Comparison of ENCODE assay signal across 21 cellular contexts in genomic region chr6:1202201-1202600, GRCh38.
DNase-seq lines count a peak whose midpoint lies in the region; ATAC-seq and TF ChIP-seq lines count a peak whose summit lies in the region.
"Had no signal": no experiment of that assay in that cellular context is flagged by ENCODE, and none has a peak within 500 bp of the region (broad histone marks: within the 10 kb centered on the region; RNA-seq: fewer than 3 reads in every experiment).

No MANE protein-coding gene starts in this region.

- DNase-seq in activated T-cell treated with anti-CD3 and anti-CD28 coated beads, Interleukin-2, amount 50 U/mL, for 4 hours, result no peak
- DNase-seq in activated T-cell treated with anti-CD3 and anti-CD28 coated beads, Interleukin-2, amount 50 U/mL, for 24 hours, result no peak
- no peak for DNase-seq in DND-41
- peak; percentile 95 for DNase-seq in SW480 (ENCODE audit: low spot score)
- no peak for DNase-seq in stimulated activated naive B cell treated with anti-CD40 and anti-IgM and Interleukin-4, amounts not matched to agents 10 μg/mL and 1 μg/mL and 100 μg/mL, for 72 hours
- no peak for DNase-seq in GM19238 (ENCODE audit: insufficient read length, low spot score)
- DNase-seq: ACHN, AML-193, GDM1, Kasumi-1, MG63, NCI-H1048, NCI-H1436, NCI-H1930, NCI-H226, NCI-H524 treated with DMSO at 0.1 percent for 48 hours, SJCRH30 had no signal

- H3K9ac ChIP-seq in DND-41 (ENCODE audit: low read depth, low read length), result no peak overlapping the region

- H3K27me3 ChIP-seq in DND-41 (ENCODE audit: insufficient read depth, low read length, poor library complexity), result peaks cover 8% of the 10 kb centered on the region
- H3K27me3 ChIP-seq: MG63, SJCRH30 had no signal

- no peak for TF ChIP-seq CTCF in DND-41 (IDR thresholded peaks at IDR 0.05; ENCODE audit: borderline replicate concordance, extremely low read depth, low read length, poor library complexity, severe bottlenecking)

- H3K4me2 ChIP-seq in DND-41 (ENCODE audit: insufficient read depth, low read length), result no peak overlapping the region

- H3K9me3 ChIP-seq in DND-41 (ENCODE audit: insufficient read depth, low read length, severe bottlenecking), result no peaks in the 10 kb centered on the region
- H3K9me3 ChIP-seq: MG63, SJCRH30 had no signal

- H2AFZ ChIP-seq in DND-41 (ENCODE audit: low read depth, low read length), result no peak overlapping the region

- H3K36me3 ChIP-seq in DND-41 (ENCODE audit: insufficient read depth, low read length), result no peaks in the 10 kb centered on the region
- H3K36me3 ChIP-seq: MG63, SJCRH30 had no signal

- H3K27ac ChIP-seq in DND-41 (ENCODE audit: low read length), result no peak overlapping the region
- H3K27ac ChIP-seq: C4-2B, SJCRH30 had no signal

- no peak overlapping the region for H3K27ac Mint-ChIP-seq in activated T-cell treated with anti-CD3 and anti-CD28 coated beads, Interleukin-2, amount 50 U/mL, for 24 hours
- H3K27ac Mint-ChIP-seq in stimulated activated naive B cell treated with anti-CD40 and anti-IgM and Interleukin-4, amounts not matched to agents 10 μg/mL and 1 μg/mL and 100 μg/mL, for 72 hours, result no peak overlapping the region
- H3K27ac Mint-ChIP-seq: IgD-negative memory B cell had no signal

- no peak overlapping the region for H3K4me3 Mint-ChIP-seq in activated T-cell treated with anti-CD3 and anti-CD28 coated beads, Interleukin-2, amount 50 U/mL, for 4 hours
- H3K4me3 Mint-ChIP-seq in activated T-cell treated with anti-CD3 and anti-CD28 coated beads, Interleukin-2, amount 50 U/mL, for 24 hours, result no peak overlapping the region
- H3K4me3 Mint-ChIP-seq in stimulated activated naive B cell treated with anti-CD40 and anti-IgM and Interleukin-4, amounts not matched to agents 10 μg/mL and 1 μg/mL and 100 μg/mL, for 72 hours, result no peak overlapping the region

- no peak overlapping the region for H3K4me3 ChIP-seq in DND-41 (ENCODE audit: low read depth in 1 of 2, low read length in 2 of 2)
- H3K4me3 ChIP-seq: MG63, SJCRH30 had no signal

- peaks cover 6% of the 10 kb centered on the region for H3K4me1 Mint-ChIP-seq in activated T-cell treated with anti-CD3 and anti-CD28 coated beads, Interleukin-2, amount 50 U/mL, for 4 hours (ENCODE audit: low read depth)
- H3K4me1 Mint-ChIP-seq in activated T-cell treated with anti-CD3 and anti-CD28 coated beads, Interleukin-2, amount 50 U/mL, for 24 hours (ENCODE audit: low read depth), result peaks cover 19% of the 10 kb centered on the region
- H3K4me1 Mint-ChIP-seq in stimulated activated naive B cell treated with anti-CD40 and anti-IgM and Interleukin-4, amounts not matched to agents 10 μg/mL and 1 μg/mL and 100 μg/mL, for 72 hours, result peaks cover 0 to 5% of the 10 kb centered on the region in 2 donors

- peak; percentile 57 to 59 for ATAC-seq in activated T-cell treated with anti-CD3 and anti-CD28 coated beads, Interleukin-2, amount 50 U/mL, for 4 hours
- ATAC-seq in DND-41 (ENCODE audit: insufficient read depth, low read depth) (peak; percentile 66), GM19035 (IDR thresholded peaks at IDR 0.05; ENCODE audit: unreplicated experiment) (no peak)
- ATAC-seq in stimulated activated naive B cell treated with anti-CD40 and anti-IgM and Interleukin-4, amounts not matched to agents 10 μg/mL and 1 μg/mL and 100 μg/mL, for 72 hours (replicated peaks), result peak; percentile 54 to 78
- ATAC-seq: Panc1 had no signal

- H3K4me1 ChIP-seq in DND-41 (ENCODE audit: insufficient read depth, low read length), result no peaks in the 10 kb centered on the region
- H3K4me1 ChIP-seq: SJCRH30 had no signal

- H3K9me3 Mint-ChIP-seq in activated T-cell treated with anti-CD3 and anti-CD28 coated beads, Interleukin-2, amount 50 U/mL, for 4 hours, result no peaks in the 10 kb centered on the region
- H3K9me3 Mint-ChIP-seq in activated T-cell treated with anti-CD3 and anti-CD28 coated beads, Interleukin-2, amount 50 U/mL, for 24 hours, result no peaks in the 10 kb centered on the region
- H3K9me3 Mint-ChIP-seq in stimulated activated naive B cell treated with anti-CD40 and anti-IgM and Interleukin-4, amounts not matched to agents 10 μg/mL and 1 μg/mL and 100 μg/mL, for 72 hours, result peaks cover 0 to 2% of the 10 kb centered on the region in 2 donors

- H3K36me3 Mint-ChIP-seq in activated T-cell treated with anti-CD3 and anti-CD28 coated beads, Interleukin-2, amount 50 U/mL, for 4 hours (ENCODE audit: insufficient read depth), result no peaks in the 10 kb centered on the region
- H3K36me3 Mint-ChIP-seq in activated T-cell treated with anti-CD3 and anti-CD28 coated beads, Interleukin-2, amount 50 U/mL, for 24 hours (ENCODE audit: low read depth), result no peaks in the 10 kb centered on the region
- no peaks in the 10 kb centered on the region for H3K36me3 Mint-ChIP-seq in stimulated activated naive B cell treated with anti-CD40 and anti-IgM and Interleukin-4, amounts not matched to agents 10 μg/mL and 1 μg/mL and 100 μg/mL, for 72 hours
- H3K36me3 Mint-ChIP-seq: IgD-negative memory B cell had no signal

- H3K79me2 ChIP-seq in DND-41 (ENCODE audit: insufficient read depth, low read length), result no peaks in the 10 kb centered on the region

- H3K27me3 Mint-ChIP-seq in activated T-cell treated with anti-CD3 and anti-CD28 coated beads, Interleukin-2, amount 50 U/mL, for 4 hours (ENCODE audit: low read depth), result peaks cover 11% of the 10 kb centered on the region
- H3K27me3 Mint-ChIP-seq in activated T-cell treated with anti-CD3 and anti-CD28 coated beads, Interleukin-2, amount 50 U/mL, for 24 hours, result peaks cover 34% of the 10 kb centered on the region
- H3K27me3 Mint-ChIP-seq in stimulated activated naive B cell treated with anti-CD40 and anti-IgM and Interleukin-4, amounts not matched to agents 10 μg/mL and 1 μg/mL and 100 μg/mL, for 72 hours, result peaks cover 24 to 27% of the 10 kb centered on the region in 2 donors

- H4K20me1 ChIP-seq in DND-41 (ENCODE audit: insufficient read depth, low read length), result no peaks in the 10 kb centered on the region
